Comparison of ENCODE assay signal across 11 cellular contexts in genomic region chr13:82058364-82058763, GRCh38.
"Had no signal": no experiment of that assay in that cellular context is flagged by ENCODE, and none has a peak within 500 bp of the region (broad histone marks: within the 10 kb centered on the region; RNA-seq: fewer than 3 reads in every experiment).

No MANE protein-coding gene starts in this region.

- H2AFZ ChIP-seq: GM23248, GM23338 had no signal

- H3K4me2 ChIP-seq: GM23338 had no signal

- H3K9me3 ChIP-seq: HAP-1 had no signal

- H3K9ac ChIP-seq: GM23248 had no signal

- H3K4me3 ChIP-seq: GM23248, GM23338, HAP-1 had no signal

- DNase-seq: GM23248, GOT3, H7, H9, HCEC 1CT, HFFc6 had no signal

- FAIRE-seq: H1, H54 had no signal

- H3K4me1 ChIP-seq: HAP-1 had no signal

- ATAC-seq: GM23338, HCT116 had no signal

- H3K27ac ChIP-seq: GM23248 had no signal

- H3K36me3 ChIP-seq: HAP-1 had no signal
